In genomic region chr19:7068599-7068998, GRCh38 we compare ENCODE assay signal across 1 cellular context.
TF ChIP-seq lines count a peak whose summit lies in the region.

No MANE protein-coding gene starts in this region.

TF ChIP-seq in WTC11, 78 proteins besides CTCF, POLR2A, EP300 and RAD21 (continued from another document):
- TF ChIP-seq STAT6 (CRISPR knock-in tag; conservative IDR thresholded peaks at IDR 0.05; ENCODE audit: low read depth) (no peak), EMX1 (CRISPR knock-in tag; IDR thresholded peaks at IDR 0.05) (no peak), ZNF416 (CRISPR knock-in tag; IDR thresholded peaks at IDR 0.05) (no peak)
